14 cellular contexts compared by ENCODE assay signal in the genomic region with DNA sequence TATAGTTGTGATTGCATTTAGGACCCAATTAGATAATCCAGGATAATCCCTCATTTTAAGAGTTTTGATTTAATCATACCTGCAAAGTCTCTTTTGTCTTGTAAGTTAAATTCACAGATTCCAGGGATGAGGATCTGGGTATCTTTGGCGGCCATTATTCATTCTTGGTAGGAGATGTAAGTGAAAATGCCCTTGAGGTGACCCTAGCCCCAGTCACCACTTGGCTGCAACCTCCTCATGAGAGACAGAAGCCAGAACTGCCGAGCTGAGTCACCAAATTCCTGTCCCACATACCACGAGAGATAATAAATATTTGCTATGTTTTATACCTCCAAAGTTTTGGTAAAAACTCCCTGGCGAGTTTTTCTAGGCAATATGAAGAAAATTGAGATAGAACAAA.
A peak's percentile ranks its signal among the peaks of the same experiment; 100 is the strongest.
DNase-seq lines count a peak whose midpoint lies in the region; ATAC-seq and TF ChIP-seq lines count a peak whose summit lies in the region.
"Had no signal": no experiment of that assay in that cellular context is flagged by ENCODE, and none has a peak within 500 bp of the region (broad histone marks: within the 10 kb centered on the region; RNA-seq: fewer than 3 reads in every experiment).

No MANE protein-coding gene starts in this region.

- WGBS in heart right ventricle, 2 donors, result 28 to 36% methylated on average over 4 of the region's 4 CpGs
- WGBS in endodermal cell (ENCODE audit: insufficient coverage in 1 of 2, insufficient read length in 1 of 2), 2 experiments, result 93% methylated on average over 4 of the region's 4 CpGs; no CpG with 5 or more reads in 1 of the 2 experiments

- no peaks in the 10 kb centered on the region for H3K36me3 ChIP-seq in heart right ventricle
- no peaks in the 10 kb centered on the region for H3K36me3 ChIP-seq in skeletal muscle satellite cell (ENCODE audit: insufficient read depth, low read length)
- no peaks in the 10 kb centered on the region for H3K36me3 ChIP-seq in endodermal cell (ENCODE audit: control insufficient read depth, insufficient read depth, low read length)
- H3K36me3 ChIP-seq: HAP-1 had no signal

- H3K27ac ChIP-seq in heart right ventricle, result peak overlapping the region in 4 of 10 donors; percentile 45 to 57 (median 50)
- no peak overlapping the region for H3K27ac ChIP-seq in endodermal cell (ENCODE audit: low read depth, low read length)
- H3K27ac ChIP-seq: dorsolateral prefrontal cortex had no signal

- ATAC-seq in heart right ventricle, result peak in 5 of 8 donors; percentile 73 to 92 (median 82)
- ATAC-seq in GM18867 (IDR thresholded peaks at IDR 0.05; ENCODE audit: unreplicated experiment), result no peak
- no peak for ATAC-seq in HG03439 (IDR thresholded peaks at IDR 0.05; ENCODE audit: unreplicated experiment)
- no peak for ATAC-seq in HG03378 (IDR thresholded peaks at IDR 0.05; ENCODE audit: unreplicated experiment)
- ATAC-seq: WTC11 had no signal

- H3K4me1 ChIP-seq in heart right ventricle (peaks cover 0 to 12% (median 0%) of the 10 kb centered on the region in 9 donors), skeletal muscle satellite cell (ENCODE audit: control insufficient read depth, insufficient read depth, low read length) (peaks cover 20% of the 10 kb centered on the region), endodermal cell (ENCODE audit: control insufficient read depth, insufficient read depth, low read length) (no peaks in the 10 kb centered on the region)
- H3K4me1 ChIP-seq: HAP-1 had no signal

- H3K27me3 ChIP-seq in heart right ventricle, result no peaks in the 10 kb centered on the region
- no peaks in the 10 kb centered on the region for H3K27me3 ChIP-seq in skeletal muscle satellite cell (ENCODE audit: control insufficient read depth, insufficient read depth, low read length)
- H3K27me3 ChIP-seq in endodermal cell (ENCODE audit: control insufficient read depth, insufficient read depth, low read length, poor library complexity, severe bottlenecking), result no peaks in the 10 kb centered on the region
- H3K27me3 ChIP-seq: dorsolateral prefrontal cortex had no signal

- peaks cover 0 to 6% (median 0%) of the 10 kb centered on the region in 11 donors for H3K9me3 ChIP-seq in heart right ventricle
- no peaks in the 10 kb centered on the region for H3K9me3 ChIP-seq in skeletal muscle satellite cell (replicated peaks; ENCODE audit: low read length)
- H3K9me3 ChIP-seq in endodermal cell (ENCODE audit: control insufficient read depth, low read length), result no peaks in the 10 kb centered on the region
- H3K9me3 ChIP-seq: HAP-1 had no signal

- intact Hi-C loops in heart right ventricle (cut with DNase I), result no loop called here

- no peaks in the 10 kb centered on the region for H3K36me3 Mint-ChIP-seq in endodermal cell (ENCODE audit: low read depth)

- TF ChIP-seq CTCF in heart right ventricle (IDR thresholded peaks at IDR 0.05), result no peak
- no peak for TF ChIP-seq CTCF in endodermal cell (conservative IDR thresholded peaks at IDR 0.05)

- no peak overlapping the region for H3K27ac Mint-ChIP-seq in endodermal cell
- H3K27ac Mint-ChIP-seq: progenitor cell of endocrine pancreas, WTC11 had no signal

- no peaks in the 10 kb centered on the region for H3K9me3 Mint-ChIP-seq in endodermal cell

- H3K9ac ChIP-seq in skeletal muscle satellite cell (ENCODE audit: low read depth, low read length), result no peak overlapping the region
- no peak overlapping the region for H3K9ac ChIP-seq in endodermal cell (ENCODE audit: extremely low read depth, low read length, poor library complexity, severe bottlenecking)

- H3K4me3 ChIP-seq in heart right ventricle (no peak overlapping the region), skeletal muscle satellite cell (ENCODE audit: low read length) (no peak overlapping the region), endodermal cell (ENCODE audit: low read length) (no peak overlapping the region)
- H3K4me3 ChIP-seq: dorsolateral prefrontal cortex, HAP-1 had no signal

- H3K4me3 Mint-ChIP-seq in endodermal cell, result no peak overlapping the region
- H3K4me3 Mint-ChIP-seq: WTC11 had no signal

- peak overlapping the region; percentile 51 for H3K4me2 ChIP-seq in skeletal muscle satellite cell (ENCODE audit: low read length)

- peaks cover under 1% of the 10 kb centered on the region for H3K4me1 Mint-ChIP-seq in endodermal cell

- H3K27me3 Mint-ChIP-seq in endodermal cell (ENCODE audit: insufficient read depth), result no peaks in the 10 kb centered on the region
- H3K27me3 Mint-ChIP-seq: progenitor cell of endocrine pancreas had no signal

- peak; percentile 36 for DNase-seq in H4 (ENCODE audit: low spot score)
- DNase-seq in T1000 (lab: John Stamatoyannopoulos, UW), result peak; percentile 35
- DNase-seq in heart right ventricle, result peak; percentile 21 to 30
- no peak for DNase-seq in endodermal cell
- DNase-seq: dorsolateral prefrontal cortex, GDM1, NCI-H1930 had no signal

Comparison
In these comparisons a context has a peak if more than half of its experiments do, and no peak if none do; other contexts are left out.
1. ATAC-seq: peak in heart right ventricle (5 of 8); none in GM18867 (single experiment), HG03439 (single experiment) and HG03378 (single experiment).